Comparison of ENCODE assay signal across 10 cellular contexts in genomic region chr1:15090373-15090772, GRCh38.
DNase-seq lines count a peak whose midpoint lies in the region; ATAC-seq and TF ChIP-seq lines count a peak whose summit lies in the region.
"Had no signal": no experiment of that assay in that cellular context is flagged by ENCODE, and none has a peak within 500 bp of the region (broad histone marks: within the 10 kb centered on the region; RNA-seq: fewer than 3 reads in every experiment).

No MANE protein-coding gene starts in this region.

- DNase-seq in CD14-positive monocyte (ENCODE audit: low spot score) (peak; percentile 45), IMR-90 (no peak), activated B cell treated with CpG ODN at 0.5 μM for 24 hours (no peak), left kidney (ENCODE audit: low read depth, low spot score) (peak; percentile 96), NCI-H1694 treated with DMSO at 0.1 percent for 48 hours (lab: John Stamatoyannopoulos, UW) (no peak), globus pallidus (ENCODE audit: low spot score) (no peak)

- dilution Hi-C loops in IMR-90 (cut with HindIII; ENCODE audit: low sequenced_read_pairs, unreplicated experiment): no loop called here

- peaks cover 6% of the 10 kb centered on the region; the same call in 1 of the 2 replicates for H3K4me1 ChIP-seq in IMR-90 (ENCODE audit: control insufficient read depth, insufficient read depth, low read length)

- H4K91ac ChIP-seq in IMR-90 (ENCODE audit: insufficient read depth, low read depth, low read length): no peak overlapping the region

- no peak overlapping the region for H2AK9ac ChIP-seq in IMR-90 (replicated peaks; ENCODE audit: low read depth, low read length, poor library complexity)

- H3K56ac ChIP-seq in IMR-90 (ENCODE audit: extremely low read depth, insufficient read depth, low read length): no peak overlapping the region

- no peak for TF ChIP-seq CTCF in CD14-positive monocyte (IDR thresholded peaks at IDR 0.05)
- TF ChIP-seq CTCF in IMR-90 (conservative IDR thresholded peaks at IDR 0.05; ENCODE audit: low read depth, low read length): no peak
- TF ChIP-seq CTCF in activated B cell treated with CpG ODN at 0.5 μM for 24 hours (IDR thresholded peaks at IDR 0.05): no peak

- no peaks in the 10 kb centered on the region for H3K79me1 ChIP-seq in IMR-90 (ENCODE audit: low read depth in 1 of 2, low read length in 2 of 2)

- peak overlapping the region; percentile 37 for H2AFZ ChIP-seq in IMR-90 (replicated peaks; ENCODE audit: low read length, poor library complexity)

- H4K8ac ChIP-seq in IMR-90 (ENCODE audit: low read depth in 2 of 2, low read length in 2 of 2): no peak overlapping the region

- H3K4ac ChIP-seq in IMR-90 (ENCODE audit: low read depth, low read length): no peak overlapping the region

- H3K27me3 ChIP-seq in IMR-90 (ENCODE audit: control insufficient read depth, insufficient read depth, low read length): no peaks in the 10 kb centered on the region

- CTCF ChIA-PET in IMR-90 (lab: Yijun Ruan, JAX) (no interaction called here), activated B cell treated with CpG ODN at 0.5 μM for 24 hours (lab: Charles Lee) (interaction anchor here (1.8 kb wide), 1 partner anchor 10 kb away, joined by 4 read pairs; no protein-coding TSS in a partner anchor)

- no peak overlapping the region for H2BK15ac ChIP-seq in IMR-90 (ENCODE audit: low read depth, low read length)

- H3K36me3 Mint-ChIP-seq in CD14-positive monocyte (no peaks in the 10 kb centered on the region), activated B cell treated with CpG ODN at 0.5 μM for 24 hours (ENCODE audit: low read depth) (no peaks in the 10 kb centered on the region)
- H3K36me3 Mint-ChIP-seq: activated naive CD8-positive, alpha-beta T cell had no signal

- BruUV-seq in IMR-90 (replicated peaks; lab: Mats Ljungman, UMichigan): no TSS peak

- no peak overlapping the region for H3K9ac ChIP-seq in IMR-90 (ENCODE audit: low read depth, low read length)

- H3K4me2 ChIP-seq in IMR-90 (ENCODE audit: low read depth, low read length): no peak overlapping the region

- TF ChIP-seq RAD21 in IMR-90 (IDR thresholded peaks at IDR 0.05; ENCODE audit: low read length): no peak

- H2BK5ac ChIP-seq in IMR-90 (ENCODE audit: low read depth, low read length, poor library complexity, severe bottlenecking): no peak overlapping the region

- no peak for TF ChIP-seq POLR2A in IMR-90 (IDR thresholded peaks at IDR 0.05; ENCODE audit: low read depth, low read length)

- no peaks in the 10 kb centered on the region for H3K36me3 ChIP-seq in IMR-90 (ENCODE audit: control insufficient read depth, insufficient read depth, low read length)
- H3K36me3 ChIP-seq: neutrophil had no signal

- ATAC-seq in IMR-90 (ENCODE audit: low read depth): no peak
- ATAC-seq in activated B cell treated with CpG ODN at 0.5 μM for 24 hours (ENCODE audit: low read depth): peak; percentile 66
- ATAC-seq in HG02973 (IDR thresholded peaks at IDR 0.05; ENCODE audit: unreplicated experiment): no peak
- no peak for ATAC-seq in GM21576 (IDR thresholded peaks at IDR 0.05; ENCODE audit: unreplicated experiment)

- H3K9me3 ChIP-seq in IMR-90 (ENCODE audit: control insufficient read depth, insufficient read depth, low read length): no peaks in the 10 kb centered on the region
- H3K9me3 ChIP-seq: neutrophil had no signal

- peaks cover 19% of the 10 kb centered on the region for H3K4me1 Mint-ChIP-seq in CD14-positive monocyte
- H3K4me1 Mint-ChIP-seq in activated B cell treated with CpG ODN at 0.5 μM for 24 hours: peaks cover 20% of the 10 kb centered on the region

- no peaks in the 10 kb centered on the region for H3K9me3 Mint-ChIP-seq in CD14-positive monocyte
- no peaks in the 10 kb centered on the region for H3K9me3 Mint-ChIP-seq in activated B cell treated with CpG ODN at 0.5 μM for 24 hours

- no peak overlapping the region for H3K4me3 ChIP-seq in IMR-90 (ENCODE audit: insufficient read depth, low read depth, low read length)

- no peak overlapping the region for H3K27ac ChIP-seq in IMR-90 (ENCODE audit: insufficient read depth, low read length)
- H3K27ac ChIP-seq: neutrophil had no signal

- in situ Hi-C loops in IMR-90 (cut with MboI; ENCODE audit: low sequenced_read_pairs): no loop called here

- H2AK5ac ChIP-seq in IMR-90 (ENCODE audit: low read depth, low read length): no peak overlapping the region

- POLR2A ChIA-PET in IMR-90 (lab: Charles Lee; ENCODE audit: unreplicated experiment): no interaction called here
- POLR2A ChIA-PET in activated B cell treated with CpG ODN at 0.5 μM for 24 hours (lab: Charles Lee): interaction anchor here (0.6 kb wide), 1 partner anchor 1117 kb away, joined by 3 read pairs; no protein-coding TSS in a partner anchor

- no peak overlapping the region for H3K14ac ChIP-seq in IMR-90 (replicated peaks; ENCODE audit: low read depth, low read length)

- no peak overlapping the region for H3K27ac Mint-ChIP-seq in CD14-positive monocyte
- peak overlapping the region; percentile 68 for H3K27ac Mint-ChIP-seq in activated B cell treated with CpG ODN at 0.5 μM for 24 hours
- H3K27ac Mint-ChIP-seq: activated naive CD8-positive, alpha-beta T cell had no signal

- intact Hi-C loops in CD14-positive monocyte (cut with micrococcal nuclease): no loop called here
- intact Hi-C loops in IMR-90 (cut with micrococcal nuclease): no loop called here
- intact Hi-C loops in activated B cell treated with CpG ODN at 0.5 μM for 24 hours (cut with micrococcal nuclease): no loop called here

- H3K27me3 Mint-ChIP-seq in CD14-positive monocyte (ENCODE audit: low read depth in 3 of 3): peaks cover 3 to 11% (median 7%) of the 10 kb centered on the region in 3 donors
- no peaks in the 10 kb centered on the region for H3K27me3 Mint-ChIP-seq in activated B cell treated with CpG ODN at 0.5 μM for 24 hours
- H3K27me3 Mint-ChIP-seq: activated naive CD8-positive, alpha-beta T cell had no signal

- no peak overlapping the region for H3K23ac ChIP-seq in IMR-90 (ENCODE audit: low read depth, low read length)

- no peak overlapping the region for H3K18ac ChIP-seq in IMR-90 (ENCODE audit: low read depth, low read length)

- peaks cover 3% of the 10 kb centered on the region; the same call in 1 of the 2 replicates for H3K9me1 ChIP-seq in IMR-90 (ENCODE audit: insufficient read depth, low read length)

- H2BK120ac ChIP-seq in IMR-90 (ENCODE audit: low read depth, low read length): no peak overlapping the region

- H3K4me3 Mint-ChIP-seq in CD14-positive monocyte (peak overlapping the region in 1 of 2 donors; percentile 14), activated B cell treated with CpG ODN at 0.5 μM for 24 hours (peak overlapping the region; percentile 21)
- H3K4me3 Mint-ChIP-seq: activated naive CD8-positive, alpha-beta T cell had no signal

- no peak overlapping the region for H2BK20ac ChIP-seq in IMR-90 (ENCODE audit: low read depth, low read length)

- H4K20me1 ChIP-seq in IMR-90 (ENCODE audit: insufficient read depth, low read length): no peaks in the 10 kb centered on the region

- H4K5ac ChIP-seq in IMR-90 (ENCODE audit: low read depth, low read length): no peak overlapping the region

- WGBS in IMR-90 (ENCODE audit: extremely low coverage in 2 of 2, insufficient read length in 1 of 2), 2 experiments: 30% methylated on average over 7 of the region's 13 CpGs; no CpG with 5 or more reads in 1 of the 2 experiments

TF ChIP-seq in IMR-90, 13 proteins besides CTCF, POLR2A, EP300 and RAD21:
- TF ChIP-seq NFE2L2 (IDR thresholded peaks at IDR 0.05; ENCODE audit: low read depth, low read length): no peak
- no peak for TF ChIP-seq CEBPB (IDR thresholded peaks at IDR 0.05; ENCODE audit: low read depth, low read length)
- no peak for TF ChIP-seq MXI1 (IDR thresholded peaks at IDR 0.05; ENCODE audit: borderline replicate concordance, low read depth, low read length)
- no peak for TF ChIP-seq BHLHE40 (IDR thresholded peaks at IDR 0.05; ENCODE audit: low read depth, low read length)

Comparison
In these comparisons a context has a peak if more than half of its experiments do, and no peak if none do; other contexts are left out.
1. DNase-seq: peak in CD14-positive monocyte (single experiment) and left kidney (single experiment); none in IMR-90 (single experiment), activated B cell treated with CpG ODN at 0.5 μM for 24 hours (single experiment), NCI-H1694 treated with DMSO at 0.1 percent for 48 hours (single experiment) and globus pallidus (single experiment).